15 cellular contexts compared by ENCODE assay signal in the genomic region with DNA sequence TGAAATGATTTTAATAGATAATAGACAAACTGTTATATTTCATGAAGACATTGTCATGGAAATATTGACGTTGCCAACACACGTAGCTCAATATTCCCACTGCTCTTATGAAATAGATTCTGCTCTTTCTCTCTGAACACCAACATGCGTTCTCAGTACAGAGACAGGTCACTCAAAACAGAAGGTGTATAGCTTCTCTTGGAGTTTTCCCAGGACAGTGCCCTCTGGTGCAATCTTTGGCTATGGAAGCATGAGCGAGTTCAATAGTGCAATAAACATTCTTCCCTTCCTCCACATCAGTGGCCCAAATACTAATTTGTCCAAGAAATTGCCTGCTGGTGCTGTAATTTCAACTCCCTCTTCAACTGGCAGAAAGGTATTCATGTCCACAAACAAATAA.
A peak's percentile ranks its signal among the peaks of the same experiment; 100 is the strongest.
DNase-seq lines count a peak whose midpoint lies in the region; ATAC-seq and TF ChIP-seq lines count a peak whose summit lies in the region.
"Had no signal": no experiment of that assay in that cellular context is flagged by ENCODE, and none has a peak within 500 bp of the region (broad histone marks: within the 10 kb centered on the region; RNA-seq: fewer than 3 reads in every experiment).

No MANE protein-coding gene starts in this region.

- H2AFZ ChIP-seq in IMR-90 (replicated peaks; ENCODE audit: low read length, poor library complexity), result no peak overlapping the region
- no peak overlapping the region for H2AFZ ChIP-seq in neural progenitor cell (replicated peaks)

- H3K14ac ChIP-seq in IMR-90 (replicated peaks; ENCODE audit: low read depth, low read length), result 0 out of 2 replicates have a peak overlapping the region, but pooled peaks have one; percentile 18

- H3K18ac ChIP-seq in IMR-90 (ENCODE audit: low read depth, low read length), result no peak overlapping the region

- POLR2A ChIA-PET in IMR-90 (lab: Charles Lee; ENCODE audit: unreplicated experiment), result interaction anchor here (0.6 kb wide), 1 partner anchor 31 kb away, joined by 3 read pairs; no protein-coding TSS in a partner anchor

- H2AK5ac ChIP-seq in IMR-90 (ENCODE audit: low read depth, low read length), result no peak overlapping the region

- H3K4me2 ChIP-seq in IMR-90 (ENCODE audit: low read depth, low read length) (no peak overlapping the region), neural progenitor cell (no peak overlapping the region)

- H3K4ac ChIP-seq in IMR-90 (ENCODE audit: low read depth, low read length), result no peak overlapping the region

- no peak overlapping the region for H4K5ac ChIP-seq in IMR-90 (ENCODE audit: low read depth, low read length)

- H3K4me3 Mint-ChIP-seq in neural progenitor cell, result no peak overlapping the region
- H3K4me3 Mint-ChIP-seq: activated T-helper 1 cell treated with anti-CD3 and anti-CD28 coated beads, Interleukin-12 subunit alpha, Interleukin-12 subunit beta, Interleukin-2, Interleukin-4 antibody, amounts not matched to agents 30 ng/mL and 10 ng/mL and 1 ng/mL, durations not matched to agents 14 hours and 24 hours and 36 hours had no signal

- no peaks in the 10 kb centered on the region for H3F3A ChIP-seq in neural progenitor cell (ENCODE audit: low read depth)

- no peaks in the 10 kb centered on the region for H3K36me3 ChIP-seq in IMR-90 (ENCODE audit: control insufficient read depth, insufficient read depth, low read length)
- no peaks in the 10 kb centered on the region for H3K36me3 ChIP-seq in gastroesophageal sphincter
- H3K36me3 ChIP-seq in neural progenitor cell, result no peaks in the 10 kb centered on the region
- H3K36me3 ChIP-seq: SJCRH30 had no signal

- H3K9ac ChIP-seq in IMR-90 (ENCODE audit: low read depth, low read length) (no peak overlapping the region), neural progenitor cell (no peak overlapping the region)

- H3K79me1 ChIP-seq in IMR-90 (ENCODE audit: low read depth in 1 of 2, low read length in 2 of 2), result peaks cover 23% of the 10 kb centered on the region in 2 experiments; a peak in 3 of 4 replicates

- no peak overlapping the region for H3K4me3 ChIP-seq in IMR-90 (ENCODE audit: insufficient read depth, low read depth, low read length)
- H3K4me3 ChIP-seq in gastroesophageal sphincter, result no peak overlapping the region
- no peak overlapping the region for H3K4me3 ChIP-seq in neural progenitor cell
- H3K4me3 ChIP-seq: body of pancreas, GM12878, SJCRH30 had no signal

- H2BK120ac ChIP-seq in IMR-90 (ENCODE audit: low read depth, low read length), result no peak overlapping the region

- no peak for ATAC-seq in IMR-90 (ENCODE audit: low read depth)
- peak; percentile 51 for ATAC-seq in gastroesophageal sphincter
- no peak for ATAC-seq in HG02973 (IDR thresholded peaks at IDR 0.05; ENCODE audit: unreplicated experiment)
- ATAC-seq: body of pancreas, GM12878 had no signal

- H3K23ac ChIP-seq in IMR-90 (ENCODE audit: low read depth, low read length), result no peak overlapping the region

- intact Hi-C loops in IMR-90 (cut with micrococcal nuclease), result no loop called here

- no TSS peak for BruUV-seq in IMR-90 (replicated peaks; lab: Mats Ljungman, UMichigan)

- TF ChIP-seq EP300 in gastroesophageal sphincter (IDR thresholded peaks at IDR 0.05), result no peak

- H4K91ac ChIP-seq in IMR-90 (ENCODE audit: insufficient read depth, low read depth, low read length), result no peak overlapping the region

- no peaks in the 10 kb centered on the region for H4K20me1 ChIP-seq in IMR-90 (ENCODE audit: insufficient read depth, low read length)
- H4K20me1 ChIP-seq in neural progenitor cell (ENCODE audit: low read depth), result no peaks in the 10 kb centered on the region

- H3K79me2 ChIP-seq in neural progenitor cell (ENCODE audit: low read depth), result no peaks in the 10 kb centered on the region

- DNase-seq in IMR-90, result no peak
- peak; percentile 11 for DNase-seq in neural progenitor cell (ENCODE audit: low spot score)
- DNase-seq in activated T-cell treated with anti-CD3 and anti-CD28 coated beads for 4 hours, result no peak
- DNase-seq in activated CD4-positive, alpha-beta T cell treated with anti-CD3 and anti-CD28 coated beads, Interleukin-2, amount 50 U/mL, for 1 hour, result no peak
- no peak for DNase-seq in NCI-H1436 (lab: John Stamatoyannopoulos, UW)
- DNase-seq: body of pancreas, COR-L47, mesenchymal stem cell, NCI-H510A treated with DMSO at 0.1 percent for 48 hours, SJCRH30 had no signal

- H2BK20ac ChIP-seq in IMR-90 (ENCODE audit: low read depth, low read length), result no peak overlapping the region

- TF ChIP-seq POLR2A in IMR-90 (IDR thresholded peaks at IDR 0.05; ENCODE audit: low read depth, low read length) (no peak), gastroesophageal sphincter (IDR thresholded peaks at IDR 0.05) (no peak)

- H3K9me1 ChIP-seq in IMR-90 (ENCODE audit: insufficient read depth, low read length), result no peaks in the 10 kb centered on the region; the same call in 1 of the 2 replicates

- H3K4me1 ChIP-seq in IMR-90 (ENCODE audit: control insufficient read depth, insufficient read depth, low read length), result no peaks in the 10 kb centered on the region
- peaks cover 0 to 17% (median 0%) of the 10 kb centered on the region in 3 donors for H3K4me1 ChIP-seq in gastroesophageal sphincter
- no peaks in the 10 kb centered on the region for H3K4me1 ChIP-seq in neural progenitor cell
- H3K4me1 ChIP-seq: body of pancreas, SJCRH30 had no signal

- H4K8ac ChIP-seq in IMR-90 (ENCODE audit: low read depth in 2 of 2, low read length in 2 of 2), result no peak overlapping the region

- no peak overlapping the region for H2AK9ac ChIP-seq in IMR-90 (replicated peaks; ENCODE audit: low read depth, low read length, poor library complexity)

- CTCF ChIA-PET in IMR-90 (lab: Yijun Ruan, JAX), result interaction anchor here (0.5 to 0.7 kb wide), 2 partner anchors 10 to 794 kb away, joined by 5 to 7 read pairs; no protein-coding TSS in a partner anchor

- no peak overlapping the region for H2BK15ac ChIP-seq in IMR-90 (ENCODE audit: low read depth, low read length)

- TF ChIP-seq CTCF in IMR-90 (conservative IDR thresholded peaks at IDR 0.05; ENCODE audit: low read depth, low read length), result no peak
- TF ChIP-seq CTCF in VCaP (conservative IDR thresholded peaks at IDR 0.05), result peak; percentile 66
- peak in 1 of 4 experiments; percentile 20 for TF ChIP-seq CTCF in gastroesophageal sphincter (IDR thresholded peaks at IDR 0.05)
- TF ChIP-seq CTCF in neural progenitor cell (IDR thresholded peaks at IDR 0.05), result peak; percentile 34

- H3K27me3 Mint-ChIP-seq in neural progenitor cell (ENCODE audit: insufficient read depth, low read depth), result no peaks in the 10 kb centered on the region

- no peak overlapping the region for H2BK5ac ChIP-seq in IMR-90 (ENCODE audit: low read depth, low read length, poor library complexity, severe bottlenecking)

- H3K9me3 ChIP-seq in IMR-90 (ENCODE audit: control insufficient read depth, insufficient read depth, low read length) (no peaks in the 10 kb centered on the region), gastroesophageal sphincter (no peaks in the 10 kb centered on the region), neural progenitor cell (ENCODE audit: low read depth) (no peaks in the 10 kb centered on the region)
- H3K9me3 ChIP-seq: body of pancreas, SJCRH30 had no signal

- dilution Hi-C loops in IMR-90 (cut with HindIII; ENCODE audit: low sequenced_read_pairs, unreplicated experiment), result no loop called here

- H3K27me3 ChIP-seq in IMR-90 (ENCODE audit: control insufficient read depth, insufficient read depth, low read length) (no peaks in the 10 kb centered on the region), gastroesophageal sphincter (no peaks in the 10 kb centered on the region), neural progenitor cell (no peaks in the 10 kb centered on the region)
- H3K27me3 ChIP-seq: body of pancreas, SJCRH30 had no signal

- in situ Hi-C loops in IMR-90 (cut with MboI; ENCODE audit: low sequenced_read_pairs), result loop anchor here (5.0 kb wide), 1 partner anchor 139 kb away; no protein-coding TSS in a partner anchor

- H3K27ac Mint-ChIP-seq in neural progenitor cell, result no peak overlapping the region
- H3K27ac Mint-ChIP-seq: activated T-helper 1 cell treated with anti-CD3 and anti-CD28 coated beads, Interleukin-12 subunit alpha, Interleukin-12 subunit beta, Interleukin-2, Interleukin-4 antibody, amounts not matched to agents 30 ng/mL and 10 ng/mL and 1 ng/mL, durations not matched to agents 14 hours and 24 hours and 36 hours had no signal

- H3K27ac ChIP-seq in IMR-90 (ENCODE audit: insufficient read depth, low read length) (no peak overlapping the region), VCaP (no peak overlapping the region), gastroesophageal sphincter (no peak overlapping the region), neural progenitor cell (no peak overlapping the region)
- H3K27ac ChIP-seq: body of pancreas, SJCRH30 had no signal

- H3K9me3 Mint-ChIP-seq in neural progenitor cell, result no peaks in the 10 kb centered on the region
- H3K9me3 Mint-ChIP-seq: activated T-helper 1 cell treated with anti-CD3 and anti-CD28 coated beads, Interleukin-12 subunit alpha, Interleukin-12 subunit beta, Interleukin-2, Interleukin-4 antibody, amounts not matched to agents 30 ng/mL and 10 ng/mL and 1 ng/mL, durations not matched to agents 14 hours and 24 hours and 36 hours had no signal

- H3K4me1 Mint-ChIP-seq in neural progenitor cell, result no peaks in the 10 kb centered on the region

- no peak for TF ChIP-seq RAD21 in IMR-90 (IDR thresholded peaks at IDR 0.05; ENCODE audit: low read length)

- no peak overlapping the region for H3K56ac ChIP-seq in IMR-90 (ENCODE audit: extremely low read depth, insufficient read depth, low read length)

- H3K36me3 Mint-ChIP-seq in neural progenitor cell, result no peaks in the 10 kb centered on the region

- no CpG with 5 or more reads among the region's 4 CpGs for WGBS in IMR-90 (ENCODE audit: extremely low coverage in 2 of 2, insufficient read length in 1 of 2), 2 experiments
- 50 to 62% methylated on average over 4 of the region's 4 CpGs for whole genome bisulfite sequencing in gastroesophageal sphincter (ENCODE audit: low coverage in 1 of 2), 2 donors

TF ChIP-seq in IMR-90, 13 proteins besides CTCF, POLR2A, EP300 and RAD21 (continues in another document):
- TF ChIP-seq, protein P1, sequence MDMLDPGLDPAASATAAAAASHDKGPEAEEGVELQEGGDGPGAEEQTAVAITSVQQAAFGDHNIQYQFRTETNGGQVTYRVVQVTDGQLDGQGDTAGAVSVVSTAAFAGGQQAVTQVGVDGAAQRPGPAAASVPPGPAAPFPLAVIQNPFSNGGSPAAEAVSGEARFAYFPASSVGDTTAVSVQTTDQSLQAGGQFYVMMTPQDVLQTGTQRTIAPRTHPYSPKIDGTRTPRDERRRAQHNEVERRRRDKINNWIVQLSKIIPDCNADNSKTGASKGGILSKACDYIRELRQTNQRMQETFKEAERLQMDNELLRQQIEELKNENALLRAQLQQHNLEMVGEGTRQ (IDR thresholded peaks at IDR 0.05; ENCODE audit: low read depth, low read length), result no peak
- no peak for TF ChIP-seq NFE2L2 (IDR thresholded peaks at IDR 0.05; ENCODE audit: low read depth, low read length)
